ENCODE assay signal across 24 cellular contexts in genomic region chr2:12033494-12033893, GRCh38.
"Had no signal": no experiment of that assay in that cellular context is flagged by ENCODE, and none has a peak within 500 bp of the region (broad histone marks: within the 10 kb centered on the region; RNA-seq: fewer than 3 reads in every experiment).

No MANE protein-coding gene starts in this region.

- H3K9me3 ChIP-seq: ascending aorta, mucosa of descending colon, pancreas, vagina had no signal

- ATAC-seq: activated T-cell treated with anti-CD3 and anti-CD28 coated beads, Interleukin-2, amount 50 U/mL, for 72 hours; left lobe of liver; mucosa of descending colon; naive thymus-derived CD8-positive, alpha-beta T cell; pancreas; sciatic nerve had no signal

- H3K4me1 ChIP-seq: ascending aorta, pancreas, vagina had no signal

- H3K27ac ChIP-seq: ascending aorta, pancreas, vagina, VCaP had no signal

- H3K4me3 Mint-ChIP-seq: activated T-cell treated with anti-CD3 and anti-CD28 coated beads, Interleukin-2, amount 50 U/mL, for 72 hours; naive thymus-derived CD8-positive, alpha-beta T cell had no signal

- H3K4me3 ChIP-seq: ascending aorta, lung, mucosa of descending colon, pancreas, spleen, vagina had no signal

- DNase-seq: activated CD4-positive, alpha-beta T cell treated with anti-CD3 and anti-CD28 coated beads, Interleukin-2, amount 50 U/mL, for 4 hours; activated effector memory CD4-positive, alpha-beta T cell treated with anti-CD3 and anti-CD28 coated beads, Interleukin-2, amount 50 U/mL, for 16 hours; activated naive CD4-positive, alpha-beta T cell treated with anti-CD3 and anti-CD28 coated beads, Interleukin-2, amount 50 U/mL, for 16 hours; activated T-cell treated with anti-CD3 and anti-CD28 coated beads, Interleukin-2, amount 50 U/mL, for 72 hours; cerebellar nuclear complex; cortex of kidney; erythroblast; foreskin melanocyte; kidney; mucosa of descending colon; naive thymus-derived CD8-positive, alpha-beta T cell; pancreas; spleen; stimulated activated CD4-positive, alpha-beta T cell treated with anti-CD3 and anti-CD28 coated beads, Interleukin-4, amount 100 ng/mL, for 4 hours; stimulated activated naive CD4-positive, alpha-beta T cell; T-helper 2 cell had no signal

- H3K36me3 ChIP-seq: ascending aorta, pancreas, spleen, vagina had no signal

- H3K27me3 Mint-ChIP-seq: naive thymus-derived CD8-positive, alpha-beta T cell had no signal

- FAIRE-seq: bronchial epithelial cell, endometrium, kidney, pancreas had no signal

- H3K27ac Mint-ChIP-seq: activated T-cell treated with anti-CD3 and anti-CD28 coated beads, Interleukin-2, amount 50 U/mL, for 72 hours had no signal

- H3K27me3 ChIP-seq: ascending aorta, pancreas, spleen, vagina had no signal
